ENCODE assay signal across 8 cellular contexts in genomic region chr12:121793836-121794531, GRCh38. TPM values are rescaled to one million over a fixed set of nuclear protein-coding genes. Genes with fewer than 3 reads are reported as not detected.
DNase-seq lines count a peak whose midpoint lies in the region; ATAC-seq and TF ChIP-seq lines count a peak whose summit lies in the region.

No MANE protein-coding gene starts in this region.

- peak overlapping the region; percentile 80 for H3K4me2 ChIP-seq in OCI-LY1 (ENCODE audit: low read length)

- H3K9me2 ChIP-seq in OCI-LY1 (ENCODE audit: low read depth, low read length) = no peaks in the 10 kb centered on the region

- H3K36me3 ChIP-seq in OCI-LY1 (ENCODE audit: insufficient read depth, low read length) (peaks cover 12% of the 10 kb centered on the region; the same call in 1 of the 2 replicates), mucosa of stomach (ENCODE audit: control insufficient read depth, insufficient read depth, low read length) (peaks cover 7% of the 10 kb centered on the region)

- H3K4me1 ChIP-seq in OCI-LY1 (ENCODE audit: insufficient read depth, low read length, severe bottlenecking) (peaks cover 75% of the 10 kb centered on the region), mucosa of stomach (ENCODE audit: control insufficient read depth, insufficient read depth, low read length) (peaks cover 82% of the 10 kb centered on the region)

- H3F3A ChIP-seq in OCI-LY1 (ENCODE audit: insufficient read depth, low read length) = no peaks in the 10 kb centered on the region

- H4K20me1 ChIP-seq in OCI-LY1 (ENCODE audit: insufficient read depth, low read length) = no peaks in the 10 kb centered on the region

- ATAC-seq in GM19468 (IDR thresholded peaks at IDR 0.05; ENCODE audit: extremely low read depth, unreplicated experiment) = peak; percentile 17

- H3K4me3 ChIP-seq in OCI-LY1 (ENCODE audit: low read depth, low read length, poor library complexity, severe bottlenecking) (peak overlapping the region; percentile 67), epithelial cell of proximal tubule (ENCODE audit: low read depth, low read length) (peak overlapping the region; percentile 73), mucosa of stomach (ENCODE audit: low read length) (peak overlapping the region; percentile 23)

- no peaks in the 10 kb centered on the region for H3K27me3 ChIP-seq in OCI-LY1 (ENCODE audit: insufficient read depth, low read length)
- no peaks in the 10 kb centered on the region for H3K27me3 ChIP-seq in mucosa of stomach (ENCODE audit: control insufficient read depth, insufficient read depth, low read length)

- H3K9me3 ChIP-seq in OCI-LY1 (ENCODE audit: low read length) (no peaks in the 10 kb centered on the region), mucosa of stomach (ENCODE audit: control insufficient read depth, low read length) (no peaks in the 10 kb centered on the region)

- H2AFZ ChIP-seq in OCI-LY1 (ENCODE audit: low read length) = no peak overlapping the region

- H3K79me2 ChIP-seq in OCI-LY1 (ENCODE audit: insufficient read depth, low read length) = no peaks in the 10 kb centered on the region; the same call in 1 of the 2 replicates

- TF ChIP-seq CTCF in OCI-LY1 (IDR thresholded peaks at IDR 0.05; ENCODE audit: low read length) = peak; percentile 100
- peak; percentile 98 for TF ChIP-seq CTCF in epithelial cell of proximal tubule (conservative IDR thresholded peaks at IDR 0.05; ENCODE audit: low read depth, low read length)

- DNase-seq in COLO829 (ENCODE audit: low spot score) (peak; percentile 84), HS-5 (ENCODE audit: low read depth) (peak; percentile 77), activated T-cell treated with anti-CD3 and anti-CD28 coated beads for 24 hours (ENCODE audit: low read depth) (peak; percentile 93), epithelial cell of proximal tubule (ENCODE audit: low read depth) (no peak)
- peak; percentile 89 for DNase-seq in stimulated activated CD8-positive, alpha-beta memory T cell treated with anti-CD3 and anti-CD28 coated beads, Interleukin-7, amount 100 ng/mL, for 24 hours (ENCODE audit: low read depth)

- H3K27ac ChIP-seq in OCI-LY1 (ENCODE audit: low read depth, low read length, poor library complexity, severe bottlenecking) = peak overlapping the region; percentile 65

- H3K9ac ChIP-seq in OCI-LY1 (ENCODE audit: low read length) = peak overlapping the region; percentile 72
- peak overlapping the region; percentile 81 for H3K9ac ChIP-seq in mucosa of stomach (ENCODE audit: low read length)

RNA-seq across cellular contexts. Expression of gene RHOF, which starts 0.5 kb away (rescaled TPM):
- total RNA-seq in epithelial cell of proximal tubule = 180 and 181 TPM in 2 replicates

RNA-seq across cellular contexts. Expression of gene SETD1B, which starts 9.8 kb away (rescaled TPM):
- total RNA-seq in epithelial cell of proximal tubule = 4.4 and 5.2 TPM in 2 replicates

Comparison
In these comparisons a context has a peak if more than half of its experiments do, and no peak if none do; other contexts are left out.
1. H3K4me3 ChIP-seq: peak in every context shown above with its lines; median percentile 73 in epithelial cell of proximal tubule; 67 in OCI-LY1; 23 in mucosa of stomach.